In the genomic region with DNA sequence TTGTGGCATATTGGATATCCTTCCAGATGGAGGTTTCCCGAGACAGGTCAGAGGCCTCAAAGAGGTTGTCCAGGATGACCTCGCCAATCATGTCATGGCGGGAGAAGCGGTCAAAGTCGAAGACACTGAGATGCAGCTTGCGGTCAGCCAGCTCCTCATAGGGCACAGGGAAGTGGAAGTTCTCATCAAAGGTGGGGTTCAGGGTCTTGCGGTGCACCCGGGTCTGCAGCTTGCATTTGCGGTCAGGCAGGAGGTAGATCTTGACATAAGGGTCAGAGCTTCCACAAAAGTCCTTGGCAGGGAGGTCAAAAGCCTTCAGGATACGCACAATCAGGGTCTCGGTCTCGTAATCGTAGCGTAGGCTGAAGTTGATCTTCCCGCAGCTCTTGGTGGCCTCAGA, we compare ENCODE assay signal across 29 cellular contexts. TPM values are rescaled to one million over a fixed set of nuclear protein-coding genes. Genes with fewer than 3 reads are reported as not detected.
"Had no signal": no experiment of that assay in that cellular context is flagged by ENCODE, and none has a peak within 500 bp of the region (broad histone marks: within the 10 kb centered on the region; RNA-seq: fewer than 3 reads in every experiment).

No MANE protein-coding gene starts in this region.

- H3K9ac ChIP-seq: neural progenitor cell, parathyroid adenoma had no signal

- H3K4me3 ChIP-seq: neural progenitor cell, ovary, psoas muscle, right lobe of liver, sigmoid colon, suprapubic skin, testis, tibial artery, transverse colon, upper lobe of left lung, vagina had no signal

- H3K36me3 Mint-ChIP-seq: natural killer cell; stimulated activated memory B cell treated with anti-CD40 and anti-IgM and Interleukin-4, amounts not matched to agents 10 μg/mL and 1 μg/mL and 100 μg/mL, for 72 hours had no signal

- FAIRE-seq: small intestine had no signal

- H3K36me3 ChIP-seq: neural progenitor cell, ovary, right lobe of liver, sigmoid colon, suprapubic skin, tibial artery, transverse colon, upper lobe of left lung, vagina had no signal

- H3K27me3 ChIP-seq: neural progenitor cell, ovary, right lobe of liver, sigmoid colon, testis, upper lobe of left lung, vagina had no signal

- H3K4me1 Mint-ChIP-seq: stimulated activated memory B cell treated with anti-CD40 and anti-IgM and Interleukin-4, amounts not matched to agents 10 μg/mL and 1 μg/mL and 100 μg/mL, for 72 hours; stimulated activated naive CD8-positive, alpha-beta T cell treated with anti-CD3 and anti-CD28 coated beads, Interleukin-15, amount 100 ng/mL, for 72 hours had no signal

- H3K27ac ChIP-seq: neural progenitor cell, ovary, parathyroid adenoma, psoas muscle, right lobe of liver, sigmoid colon, suprapubic skin, testis, tibial artery, transverse colon, upper lobe of left lung, vagina had no signal

- H3K79me2 ChIP-seq: parathyroid adenoma had no signal

- H3K4me2 ChIP-seq: neural progenitor cell had no signal

- H3K4me3 Mint-ChIP-seq: natural killer cell; nephron; neural progenitor cell; stimulated activated memory B cell treated with anti-CD40 and anti-IgM and Interleukin-4, amounts not matched to agents 10 μg/mL and 1 μg/mL and 100 μg/mL, for 72 hours; stimulated activated naive CD8-positive, alpha-beta T cell treated with anti-CD3 and anti-CD28 coated beads, Interleukin-15, amount 100 ng/mL, for 72 hours had no signal

- H3K4me1 ChIP-seq: parathyroid adenoma, psoas muscle, right lobe of liver, sigmoid colon, suprapubic skin, testis, tibial artery, transverse colon, upper lobe of left lung, vagina had no signal

- H3K9me3 Mint-ChIP-seq: natural killer cell; stimulated activated memory B cell treated with anti-CD40 and anti-IgM and Interleukin-4, amounts not matched to agents 10 μg/mL and 1 μg/mL and 100 μg/mL, for 72 hours; stimulated activated naive CD8-positive, alpha-beta T cell treated with anti-CD3 and anti-CD28 coated beads, Interleukin-15, amount 100 ng/mL, for 72 hours had no signal

- DNase-seq: natural killer cell; occipital lobe; ovary; psoas muscle; right cardiac atrium; right lobe of liver; sigmoid colon; small intestine; stimulated activated CD4-positive, alpha-beta T cell treated with anti-CD3 and anti-CD28 coated beads, Interleukin-12 subunit alpha, Interleukin-12 subunit beta, amount 100 ng/mL, for 4 hours; stimulated activated CD4-positive, alpha-beta T cell treated with anti-CD3 and anti-CD28 coated beads, Interleukin-1b, Interleukin-23, amount 100 ng/mL, for 48 hours; stimulated activated CD4-positive, alpha-beta T cell treated with anti-CD3 and anti-CD28 coated beads, Interleukin-4, amount 100 ng/mL, for 1 hour; stimulated activated CD4-positive, alpha-beta T cell treated with anti-CD3 and anti-CD28 coated beads, Interleukin-4, amount 100 ng/mL, for 4 hours; stimulated activated CD8-positive, alpha-beta memory T cell treated with anti-CD3 and anti-CD28 coated beads, Interleukin-4, amount 100 ng/mL, for 48 hours; stimulated activated naive CD4-positive, alpha-beta T cell; stimulated activated naive CD8-positive, alpha-beta T cell treated with anti-CD3 and anti-CD28 coated beads, Interleukin-15, amount 100 ng/mL, for 72 hours; stimulated activated naive CD8-positive, alpha-beta T cell treated with anti-CD3 and anti-CD28 coated beads, Interleukin-15, Interleukin-2, amounts not matched to agents 100 U/mL and 50 U/mL, for 24 hours; substantia nigra; testis; tibial artery; transverse colon; upper lobe of left lung had no signal

- H3K9me3 ChIP-seq: ovary, psoas muscle, right lobe of liver, sigmoid colon, suprapubic skin, testis, tibial artery, transverse colon, upper lobe of left lung, vagina had no signal

- H2AFZ ChIP-seq: neural progenitor cell, parathyroid adenoma had no signal

- H3K27ac Mint-ChIP-seq: natural killer cell; nephron; neural progenitor cell; progenitor cell of endocrine pancreas; stimulated activated memory B cell treated with anti-CD40 and anti-IgM and Interleukin-4, amounts not matched to agents 10 μg/mL and 1 μg/mL and 100 μg/mL, for 72 hours had no signal

RNA-seq across cellular contexts. Expression of gene SYT6, which starts 16.2 kb away (rescaled TPM):
- total RNA-seq: renal cortical epithelial cell, right cardiac atrium, right lobe of liver, vagina had no signal
- polyA plus RNA-seq: right cardiac atrium had no signal
